ENCODE assay signal across 19 cellular contexts in the genomic region with DNA sequence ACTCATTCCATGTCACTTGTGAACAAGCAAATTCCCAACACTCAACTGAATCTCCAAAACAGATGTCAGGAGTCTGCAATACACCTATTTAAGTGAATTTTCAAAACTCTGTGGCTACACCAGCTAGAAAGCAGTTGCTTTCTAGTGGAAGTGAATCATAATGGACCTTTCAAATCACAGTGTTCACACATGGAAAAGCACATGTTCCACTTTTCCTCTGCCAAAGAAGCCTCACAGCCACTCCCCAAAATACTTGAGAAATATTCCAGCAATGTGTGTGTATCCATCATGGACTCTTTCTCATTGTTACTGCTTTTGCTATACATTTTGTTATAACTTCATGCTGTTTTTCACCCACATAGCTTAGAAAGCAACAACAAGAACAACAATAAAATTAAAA. TPM values are rescaled to one million over a fixed set of nuclear protein-coding genes. Genes with fewer than 3 reads are reported as not detected.
DNase-seq lines count a peak whose midpoint lies in the region; ATAC-seq, FAIRE-seq and TF ChIP-seq lines count a peak whose summit lies in the region.
"Had no signal": no experiment of that assay in that cellular context is flagged by ENCODE, and none has a peak within 500 bp of the region (broad histone marks: within the 10 kb centered on the region; RNA-seq: fewer than 3 reads in every experiment).

No MANE protein-coding gene starts in this region.

- H3K36me3 ChIP-seq in BJ (ENCODE audit: control insufficient read depth, insufficient read depth, low read length), result no peaks in the 10 kb centered on the region
- no peaks in the 10 kb centered on the region for H3K36me3 ChIP-seq in left lung
- no peaks in the 10 kb centered on the region for H3K36me3 ChIP-seq in suprapubic skin
- H3K36me3 ChIP-seq: BE2C, esophagus squamous epithelium had no signal

- H3K9me3 ChIP-seq in left lung, result no peaks in the 10 kb centered on the region
- H3K9me3 ChIP-seq in suprapubic skin, result no peaks in the 10 kb centered on the region
- H3K9me3 ChIP-seq: BE2C, esophagus squamous epithelium had no signal

- no peak for TF ChIP-seq EP300 in Ishikawa (IDR thresholded peaks at IDR 0.05; ENCODE audit: borderline replicate concordance)
- no peak for TF ChIP-seq EP300 in suprapubic skin (IDR thresholded peaks at IDR 0.05)

- POLR2A ChIA-PET in BJ (lab: Charles Lee), result no interaction called here
- POLR2A ChIA-PET in activated CD4-positive, alpha-beta memory T cell treated with anti-CD3 and anti-CD28 coated beads for 36 hours (lab: Charles Lee), result no interaction called here

- intact Hi-C loops in left lung (cut with DNase I), result no loop called here
- intact Hi-C loops in activated CD4-positive, alpha-beta memory T cell treated with anti-CD3 and anti-CD28 coated beads for 36 hours (cut with micrococcal nuclease), result loop anchor here (1.0 to 2.0 kb wide), 2 partner anchors 18 to 25 kb away; partner anchors contain the start of gene MARCHF3

- H3K27me3 Mint-ChIP-seq in brain, result peaks cover 5% of the 10 kb centered on the region
- peaks cover 1% of the 10 kb centered on the region for H3K27me3 Mint-ChIP-seq in activated CD4-positive, alpha-beta memory T cell treated with anti-CD3 and anti-CD28 coated beads for 36 hours
- H3K27me3 Mint-ChIP-seq: stimulated activated naive CD8-positive, alpha-beta T cell treated with anti-CD3 and anti-CD28 coated beads, Interleukin-15, amount 100 ng/mL, for 72 hours had no signal

- peaks cover 4% of the 10 kb centered on the region for H3K36me3 Mint-ChIP-seq in brain
- H3K36me3 Mint-ChIP-seq in activated CD4-positive, alpha-beta memory T cell treated with anti-CD3 and anti-CD28 coated beads for 36 hours, result no peaks in the 10 kb centered on the region
- H3K36me3 Mint-ChIP-seq: immature natural killer cell had no signal

- peak overlapping the region in 3 of 5 experiments; percentile 10 to 73 (median 59) for H3K27ac Mint-ChIP-seq in brain
- H3K27ac Mint-ChIP-seq in activated CD4-positive, alpha-beta memory T cell treated with anti-CD3 and anti-CD28 coated beads for 36 hours, result no peak overlapping the region
- H3K27ac Mint-ChIP-seq: activated CD8-positive, alpha-beta T cell treated with anti-CD3 and anti-CD28 coated beads, Interleukin-2, amount 10 ng/mL, durations not matched to agents 7 days and 5 days; H9; stimulated activated naive CD8-positive, alpha-beta T cell treated with anti-CD3 and anti-CD28 coated beads, Interleukin-15, amount 100 ng/mL, for 72 hours had no signal

- no peak overlapping the region for H3K4me3 Mint-ChIP-seq in brain
- H3K4me3 Mint-ChIP-seq in activated CD4-positive, alpha-beta memory T cell treated with anti-CD3 and anti-CD28 coated beads for 36 hours, result no peak overlapping the region
- H3K4me3 Mint-ChIP-seq: activated CD8-positive, alpha-beta T cell treated with anti-CD3 and anti-CD28 coated beads, Interleukin-2, amount 10 ng/mL, durations not matched to agents 7 days and 5 days; H9; immature natural killer cell had no signal

- TF ChIP-seq CTCF in BJ (IDR thresholded peaks at IDR 0.05; ENCODE audit: insufficient read depth, low read depth, low read length), result no peak
- TF ChIP-seq CTCF in brain (conservative IDR thresholded peaks at IDR 0.05), result no peak
- no peak for TF ChIP-seq CTCF in left lung (IDR thresholded peaks at IDR 0.05)
- no peak for TF ChIP-seq CTCF in suprapubic skin (IDR thresholded peaks at IDR 0.05)

- CTCF ChIA-PET in BJ (lab: Yijun Ruan, JAX), result interaction anchor here (1.3 to 1.4 kb wide), 2 partner anchors 13 to 16 kb away, joined by 4 to 6 read pairs; no protein-coding TSS in a partner anchor
- CTCF ChIA-PET in activated CD4-positive, alpha-beta memory T cell treated with anti-CD3 and anti-CD28 coated beads for 36 hours (lab: Charles Lee), result no interaction called here

- TF ChIP-seq POLR2A in suprapubic skin (IDR thresholded peaks at IDR 0.05), result no peak

- DNase-seq in BJ (ENCODE audit: low read depth) (peak; percentile 49), left lung (no peak), NCI-H1417 (lab: John Stamatoyannopoulos, UW) (no peak), suprapubic skin (ENCODE audit: low spot score in 2 of 2) (no peak), urothelium cell line (ENCODE audit: low spot score) (no peak)
- DNase-seq in activated CD4-positive, alpha-beta memory T cell treated with anti-CD3 and anti-CD28 coated beads for 36 hours, result no peak
- DNase-seq: activated CD8-positive, alpha-beta T cell treated with anti-CD3 and anti-CD28 coated beads, Interleukin-2, amount 10 ng/mL, durations not matched to agents 7 days and 5 days; BE2C; cerebellar nuclear complex; esophagus squamous epithelium; H9; immature natural killer cell; MV-4-11; NCI-H446 treated with DMSO at 0.1 percent for 48 hours; stimulated activated naive CD8-positive, alpha-beta T cell treated with anti-CD3 and anti-CD28 coated beads, Interleukin-15, amount 100 ng/mL, for 72 hours; T-helper 2 cell had no signal

- FAIRE-seq in urothelium cell line (lab: Jason Lieb, UNC), result no peak
- FAIRE-seq: G401.6 had no signal

- H3K9me3 Mint-ChIP-seq in brain, result peaks cover 0 to 6% (median 3%) of the 10 kb centered on the region in 5 experiments
- H3K9me3 Mint-ChIP-seq in activated CD4-positive, alpha-beta memory T cell treated with anti-CD3 and anti-CD28 coated beads for 36 hours, result peaks cover 7% of the 10 kb centered on the region
- H3K9me3 Mint-ChIP-seq: stimulated activated naive CD8-positive, alpha-beta T cell treated with anti-CD3 and anti-CD28 coated beads, Interleukin-15, amount 100 ng/mL, for 72 hours had no signal

- ATAC-seq in left lung, result peak; percentile 40
- ATAC-seq: activated CD8-positive, alpha-beta T cell treated with anti-CD3 and anti-CD28 coated beads, Interleukin-2, amount 10 ng/mL, durations not matched to agents 7 days and 5 days had no signal

- peaks cover 41% of the 10 kb centered on the region for H3K4me1 Mint-ChIP-seq in brain
- peaks cover 30% of the 10 kb centered on the region for H3K4me1 Mint-ChIP-seq in activated CD4-positive, alpha-beta memory T cell treated with anti-CD3 and anti-CD28 coated beads for 36 hours (ENCODE audit: low read depth)

- H3K27me3 ChIP-seq in BJ (ENCODE audit: control insufficient read depth, insufficient read depth, low read length), result no peaks in the 10 kb centered on the region
- no peaks in the 10 kb centered on the region for H3K27me3 ChIP-seq in left lung
- no peaks in the 10 kb centered on the region for H3K27me3 ChIP-seq in suprapubic skin
- H3K27me3 ChIP-seq: BE2C, esophagus squamous epithelium had no signal

- H3K4me3 ChIP-seq in BJ (ENCODE audit: low read depth, low read length) (no peak overlapping the region), left lung (no peak overlapping the region), suprapubic skin (no peak overlapping the region)
- H3K4me3 ChIP-seq: esophagus squamous epithelium had no signal

- TF ChIP-seq RAD21 in Ishikawa (IDR thresholded peaks at IDR 0.05; ENCODE audit: low read depth), result no peak

- H3K27ac ChIP-seq in left lung (peak overlapping the region in 1 of 2 donors; percentile 24), suprapubic skin (no peak overlapping the region)
- H3K27ac ChIP-seq: esophagus squamous epithelium had no signal

- H3K4me1 ChIP-seq in left lung, result peaks cover 0 to 11% of the 10 kb centered on the region in 2 donors
- H3K4me1 ChIP-seq in suprapubic skin, result peaks cover 8% of the 10 kb centered on the region
- H3K4me1 ChIP-seq: BE2C had no signal

TF ChIP-seq in Ishikawa, 13 proteins besides CTCF, POLR2A, EP300 and RAD21:
- TF ChIP-seq MAX (IDR thresholded peaks at IDR 0.05), result 0 out of 2 replicates have a peak, but pooled peaks have one; percentile 14
- TF ChIP-seq FOXM1 (IDR thresholded peaks at IDR 0.05; ENCODE audit: borderline replicate concordance, low read depth), result no peak
- no peak for TF ChIP-seq TEAD4 (IDR thresholded peaks at IDR 0.05)
- no peak for TF ChIP-seq YY1 (IDR thresholded peaks at IDR 0.05; ENCODE audit: low read depth)

RNA-seq across cellular contexts. Expression of gene MARCHF3, which starts 17.4 kb away (rescaled TPM):
- polyA plus RNA-seq in BJ (2011; rRNA removed), result 8.6 TPM in 2 replicates
- polyA minus RNA-seq in BJ (2011; rRNA and poly(A)+ RNA removed), result 9.5 and 18.7 TPM in 2 replicates
- 6.4 TPM for polyA plus RNA-seq in brain (ENCODE audit: insufficient read depth, low read depth, low replicate concordance)
- 1 to 10 TPM; 3.4 to 8.7 TPM for total RNA-seq in left lung
- total RNA-seq in suprapubic skin, result 10 to 100 TPM; 13.9 to 34.8 (median 27.0) TPM
- total RNA-seq in activated CD4-positive, alpha-beta memory T cell treated with anti-CD3 and anti-CD28 coated beads for 36 hours, result 1 to 10 TPM; 4.0 to 4.4 TPM
